Comparison of ENCODE assay signal across 8 cellular contexts in the genomic region with DNA sequence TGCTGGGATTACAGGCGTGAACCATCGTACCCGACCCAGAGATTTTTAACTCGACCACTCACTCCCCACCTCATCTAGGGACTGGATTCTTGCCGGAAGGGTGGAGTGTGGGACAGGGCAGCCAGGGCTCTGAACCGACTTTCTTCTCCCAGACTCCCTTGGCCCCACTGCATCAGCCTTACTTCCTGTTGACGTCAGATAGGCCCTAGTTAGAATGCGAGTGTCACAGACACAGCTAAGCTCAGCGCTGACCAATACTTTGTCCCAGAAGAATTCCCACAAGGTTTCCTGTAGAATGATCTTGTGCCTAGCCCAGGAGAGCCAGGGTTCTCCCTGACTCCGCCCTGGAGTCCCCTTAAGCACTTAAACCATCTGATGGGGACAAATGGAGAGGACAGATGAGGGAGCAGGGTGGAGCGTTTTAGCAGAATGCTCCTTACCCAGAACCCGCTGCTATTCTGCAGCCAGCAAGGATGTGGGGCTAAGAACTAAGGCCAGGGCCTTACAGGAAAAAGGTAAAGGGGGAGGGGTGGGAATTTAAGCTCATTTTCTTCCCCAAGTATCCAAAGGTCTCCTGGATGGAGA. TPM values are rescaled to one million over a fixed set of nuclear protein-coding genes. Genes with fewer than 3 reads are reported as not detected.
A peak's percentile ranks its signal among the peaks of the same experiment; 100 is the strongest.
DNase-seq lines count a peak whose midpoint lies in the region; ATAC-seq and TF ChIP-seq lines count a peak whose summit lies in the region.

No MANE protein-coding gene starts in this region.

- no peaks in the 10 kb centered on the region for H3K9me3 Mint-ChIP-seq in Caco-2 (ENCODE audit: unreplicated experiment)
- no peaks in the 10 kb centered on the region for H3K9me3 Mint-ChIP-seq in activated CD4-positive, alpha-beta memory T cell treated with anti-CD3 and anti-CD28 coated beads, Interleukin-2, amount 10 ng/mL, durations not matched to agents 7 days and 5 days

- CTCF ChIA-PET in Caco-2 (lab: Charles Lee): interaction anchor here (0.6 kb wide), 1 partner anchor 69 kb away, joined by 7 read pairs; no protein-coding TSS in a partner anchor
- CTCF ChIA-PET in activated CD4-positive, alpha-beta memory T cell treated with anti-CD3 and anti-CD28 coated beads, Interleukin-2, amount 10 ng/mL, durations not matched to agents 7 days and 5 days (lab: Charles Lee): interaction anchor here (7.5 kb wide), 1 partner anchor 11 kb away, joined by 61 read pairs; a partner anchor contains a TSS

- no peaks in the 10 kb centered on the region for H3K27me3 Mint-ChIP-seq in Caco-2 (ENCODE audit: insufficient read depth, unreplicated experiment)
- H3K27me3 Mint-ChIP-seq in activated CD4-positive, alpha-beta memory T cell treated with anti-CD3 and anti-CD28 coated beads, Interleukin-2, amount 10 ng/mL, durations not matched to agents 7 days and 5 days: no peaks in the 10 kb centered on the region

- no TSS peak for BruUV-seq in Caco-2 (replicated peaks; lab: Mats Ljungman, UMichigan)

- WGBS in prostate gland: 66% methylated on average over 12 of the region's 12 CpGs

- no peak overlapping the region for H3K27ac Mint-ChIP-seq in Caco-2 (ENCODE audit: unreplicated experiment)
- H3K27ac Mint-ChIP-seq in activated CD4-positive, alpha-beta memory T cell treated with anti-CD3 and anti-CD28 coated beads, Interleukin-2, amount 10 ng/mL, durations not matched to agents 7 days and 5 days: peak overlapping the region; percentile 86

- no peak for ATAC-seq in GM18873 (IDR thresholded peaks at IDR 0.05; ENCODE audit: low FRiP score, unreplicated experiment)
- no peak for ATAC-seq in HG03354 (IDR thresholded peaks at IDR 0.05; ENCODE audit: poor library complexity, severe bottlenecking, unreplicated experiment)
- no peak for ATAC-seq in GM21447 (IDR thresholded peaks at IDR 0.05; ENCODE audit: unreplicated experiment)

- H3K27ac ChIP-seq in prostate gland: peak overlapping the region; percentile 93 to 95

- no peak for DNase-seq in Caco-2
- no peak for DNase-seq in activated CD4-positive, alpha-beta memory T cell treated with anti-CD3 and anti-CD28 coated beads, Interleukin-2, amount 10 ng/mL, durations not matched to agents 7 days and 5 days
- DNase-seq in fibroblast of villous mesenchyme (ENCODE audit: low read depth): peak; percentile 94
- DNase-seq in prostate gland (ENCODE audit: low spot score): no peak
- DNase-seq in SKM-1 (lab: John Stamatoyannopoulos, UW; ENCODE audit: unreplicated experiment): no peak

- no peaks in the 10 kb centered on the region for H3K27me3 ChIP-seq in Caco-2 (replicated peaks; ENCODE audit: control insufficient read depth, insufficient read depth, low read length)
- H3K27me3 ChIP-seq in prostate gland (replicated peaks; ENCODE audit: insufficient read depth): no peaks in the 10 kb centered on the region

- TF ChIP-seq CTCF in Caco-2 (IDR thresholded peaks at IDR 0.05; ENCODE audit: insufficient read depth in 1 of 2, low read depth in 1 of 2, low read length in 1 of 2, severe bottlenecking in 1 of 2, unreplicated experiment in 1 of 2): no peak
- TF ChIP-seq CTCF in fibroblast of villous mesenchyme (IDR thresholded peaks at IDR 0.05; ENCODE audit: insufficient read depth, low read depth, low read length): no peak
- no peak for TF ChIP-seq CTCF in prostate gland (IDR thresholded peaks at IDR 0.05)

- intact Hi-C loops in Caco-2 (cut with micrococcal nuclease; ENCODE audit: unreplicated experiment): no loop called here
- intact Hi-C loops in prostate gland (cut with DNase I): no loop called here

- H3K9me3 ChIP-seq in Caco-2: no peaks in the 10 kb centered on the region
- no peaks in the 10 kb centered on the region for H3K9me3 ChIP-seq in prostate gland

- H3K4me1 ChIP-seq in Caco-2: peaks cover 16% of the 10 kb centered on the region
- H3K4me1 ChIP-seq in prostate gland (replicated peaks): peaks cover 34% of the 10 kb centered on the region

- POLR2A ChIA-PET in Caco-2 (lab: Charles Lee): no interaction called here
- POLR2A ChIA-PET in activated CD4-positive, alpha-beta memory T cell treated with anti-CD3 and anti-CD28 coated beads, Interleukin-2, amount 10 ng/mL, durations not matched to agents 7 days and 5 days (lab: Charles Lee): interaction anchor here (1.4 to 32.1 kb wide), 6 partner anchors 6 to 273 kb away, joined by 3 to 704 read pairs (median 295); a partner anchor contains a TSS

- H3K36me3 Mint-ChIP-seq in Caco-2 (ENCODE audit: insufficient read depth, unreplicated experiment): peaks cover 68% of the 10 kb centered on the region
- H3K36me3 Mint-ChIP-seq in activated CD4-positive, alpha-beta memory T cell treated with anti-CD3 and anti-CD28 coated beads, Interleukin-2, amount 10 ng/mL, durations not matched to agents 7 days and 5 days (ENCODE audit: low read depth): peaks cover 83% of the 10 kb centered on the region

- H3K4me1 Mint-ChIP-seq in Caco-2 (ENCODE audit: low read depth, unreplicated experiment): peaks cover 6% of the 10 kb centered on the region
- H3K4me1 Mint-ChIP-seq in activated CD4-positive, alpha-beta memory T cell treated with anti-CD3 and anti-CD28 coated beads, Interleukin-2, amount 10 ng/mL, durations not matched to agents 7 days and 5 days: peaks cover 56% of the 10 kb centered on the region

- H3K36me3 ChIP-seq in Caco-2 (ENCODE audit: control insufficient read depth, insufficient read depth, low read length) (peaks cover 6% of the 10 kb centered on the region), prostate gland (peaks cover 8 to 13% of the 10 kb centered on the region in 2 donors)

- peak overlapping the region; percentile 22 for H3K4me3 Mint-ChIP-seq in Caco-2 (ENCODE audit: unreplicated experiment)
- H3K4me3 Mint-ChIP-seq in activated CD4-positive, alpha-beta memory T cell treated with anti-CD3 and anti-CD28 coated beads, Interleukin-2, amount 10 ng/mL, durations not matched to agents 7 days and 5 days: peak overlapping the region; percentile 51

- no peak for TF ChIP-seq POLR2A in prostate gland (IDR thresholded peaks at IDR 0.05)

- no peak overlapping the region for H3K4me3 ChIP-seq in Caco-2 (ENCODE audit: low read depth, low read length)
- peak overlapping the region; percentile 10 for H3K4me3 ChIP-seq in fibroblast of villous mesenchyme (ENCODE audit: low read depth, low read length)
- no peak overlapping the region for H3K4me3 ChIP-seq in prostate gland

RNA-seq across cellular contexts. Expression of a gene that starts 5.8 kb away (rescaled TPM):
- total RNA-seq in Caco-2 (2022) (34.9 and 38.3 TPM in 2 replicates), fibroblast of villous mesenchyme (17.7 and 22.0 TPM in 2 replicates), prostate gland (100 to 1,000 TPM in 1 of 2 donors, 10 to 100 TPM in 1; 31.9 to 121 TPM)
- total RNA-seq in activated CD4-positive, alpha-beta memory T cell treated with anti-CD3 and anti-CD28 coated beads, Interleukin-2, amount 10 ng/mL, durations not matched to agents 7 days and 5 days: 10 to 100 TPM; 16.8 to 17.9 TPM

RNA-seq across cellular contexts. Expression of a gene that starts 6.8 kb away (rescaled TPM):
- total RNA-seq in Caco-2 (2022): 26.7 and 28.1 TPM in 2 replicates
- 100 to 1,000 TPM; 157 to 160 TPM for total RNA-seq in activated CD4-positive, alpha-beta memory T cell treated with anti-CD3 and anti-CD28 coated beads, Interleukin-2, amount 10 ng/mL, durations not matched to agents 7 days and 5 days
- 34.8 and 36.3 TPM in 2 replicates for total RNA-seq in fibroblast of villous mesenchyme
- 10 to 100 TPM; 23.8 to 36.6 TPM for total RNA-seq in prostate gland

RNA-seq across cellular contexts. Expression of a gene that starts 11.3 kb away (rescaled TPM):
- 30.1 and 31.6 TPM in 2 replicates for total RNA-seq in Caco-2 (2022)
- total RNA-seq in activated CD4-positive, alpha-beta memory T cell treated with anti-CD3 and anti-CD28 coated beads, Interleukin-2, amount 10 ng/mL, durations not matched to agents 7 days and 5 days: 1 to 10 TPM; 6.7 to 7.2 TPM
- total RNA-seq in fibroblast of villous mesenchyme: 49.6 and 69.1 TPM in 2 replicates
- 100 to 1,000 TPM in 1 of 2 donors, 10 to 100 TPM in 1; 76.1 to 131 TPM for total RNA-seq in prostate gland

RNA-seq across cellular contexts. Expression of a gene that starts 11.7 kb away (rescaled TPM):
- total RNA-seq in Caco-2 (2022): 0.23 and 0.29 TPM in 2 replicates
- total RNA-seq in activated CD4-positive, alpha-beta memory T cell treated with anti-CD3 and anti-CD28 coated beads, Interleukin-2, amount 10 ng/mL, durations not matched to agents 7 days and 5 days: 1 to 10 TPM; 1.7 to 3.2 TPM
- 0.97 and 1.3 TPM in 2 replicates for total RNA-seq in fibroblast of villous mesenchyme
- total RNA-seq in prostate gland: 10 to 100 TPM in 1 of 2 donors, 1 to 10 TPM in 1; 1.6 to 41.9 TPM

RNA-seq across cellular contexts. Expression of a gene that starts 16.7 kb away (rescaled TPM):
- total RNA-seq in Caco-2 (2022): 23.7 and 29.8 TPM in 2 replicates
- total RNA-seq in activated CD4-positive, alpha-beta memory T cell treated with anti-CD3 and anti-CD28 coated beads, Interleukin-2, amount 10 ng/mL, durations not matched to agents 7 days and 5 days: 10 to 100 TPM; 48.8 to 50.1 TPM
- total RNA-seq in fibroblast of villous mesenchyme: 21.3 and 22.9 TPM in 2 replicates
- 10 to 100 TPM; 22.8 to 32.1 TPM for total RNA-seq in prostate gland
